29 cellular contexts compared by ENCODE assay signal in the genomic region with DNA sequence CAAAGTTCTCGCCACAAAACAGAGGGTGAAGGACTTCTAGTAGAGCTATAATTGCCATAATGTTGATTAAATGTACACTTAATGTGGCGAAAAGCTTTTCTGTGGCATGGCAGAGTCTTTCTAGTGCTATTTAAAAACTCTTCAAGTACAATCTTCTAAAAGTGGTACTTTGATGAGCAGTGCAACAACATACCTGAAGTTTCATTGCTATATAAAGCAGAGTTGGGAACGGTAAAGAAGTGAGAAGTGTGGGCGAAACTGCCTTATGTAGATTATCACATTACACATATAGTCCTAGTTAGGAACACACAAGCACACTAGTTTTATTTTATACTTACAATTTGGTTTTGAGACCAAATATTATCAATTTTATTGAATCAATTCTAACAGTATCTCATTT. TPM values are rescaled to one million over a fixed set of nuclear protein-coding genes. Genes with fewer than 3 reads are reported as not detected.
"Had no signal": no experiment of that assay in that cellular context is flagged by ENCODE, and none has a peak within 500 bp of the region (broad histone marks: within the 10 kb centered on the region; RNA-seq: fewer than 3 reads in every experiment).

No MANE protein-coding gene starts in this region.

- H3K27me3 ChIP-seq: SJCRH30 had no signal

- H3K27ac Mint-ChIP-seq: T-cell had no signal

- FAIRE-seq: RCC 7860 had no signal

- H3K36me3 Mint-ChIP-seq: T-cell had no signal

- DNase-seq: Karpas-422, KBM-7, NCI-H1048, NCI-H1092 treated with DMSO at 0.1 percent for 48 hours, NCI-H1105 treated with DMSO at 0.1 percent for 48 hours, NCI-H1436, NCI-H146, NCI-H1694, NCI-H2029, NCI-H2081, NCI-H2171, NCI-H226, NCI-H446 treated with DMSO at 0.1 percent for 48 hours, NCI-H510A, NCI-H524, NCI-H526, NCI-H69, NCI-H748 treated with DMSO at 0.1 percent for 48 hours, NCI-H82, PC-9, SHP77, SIG-M5, SJCRH30, T-cell had no signal

- H2AFZ ChIP-seq: PC-9 had no signal

- H3K9ac ChIP-seq: KMS-11 had no signal

- H3K4me3 Mint-ChIP-seq: T-cell had no signal

- H3K27ac ChIP-seq: KMS-11, PC-9, RWPE1, SJCRH30, SK-N-MC had no signal

- H3K36me3 ChIP-seq: SJCRH30 had no signal

- H3K4me1 Mint-ChIP-seq: T-cell had no signal

- H3K27me3 Mint-ChIP-seq: T-cell had no signal

- H3K9me3 ChIP-seq: SJCRH30 had no signal

- H3K4me2 ChIP-seq: KMS-11, PC-9 had no signal

- H3K4me3 ChIP-seq: PC-9, SJCRH30, SK-N-MC had no signal

RNA-seq across cellular contexts. Expression of gene FIGN, which starts 49.5 kb away (rescaled TPM):
- total RNA-seq: OCI-LY7 had no signal
